In genomic region chr9:128127568-128127989, GRCh38 we compare ENCODE assay signal across 8 cellular contexts.
DNase-seq lines count a peak whose midpoint lies in the region; ATAC-seq and TF ChIP-seq lines count a peak whose summit lies in the region.

PTGES2 (minus strand) TSS chr9:128127729; CDS start chr9:128127717, 12 bp downstream.

- no peak for TF ChIP-seq CTCF in choroid plexus epithelial cell (conservative IDR thresholded peaks at IDR 0.05; ENCODE audit: low read depth, low read length)

- peak; percentile 65 for ATAC-seq in HG02970 (IDR thresholded peaks at IDR 0.05; ENCODE audit: low FRiP score, unreplicated experiment)

- H3K4me3 ChIP-seq in choroid plexus epithelial cell (ENCODE audit: low read depth, low read length): peak within 1 kb of the TSS; percentile 95

- DNase-seq in NK-92 treated with Interleukin-12 subunit alpha and Interleukin-12 subunit beta, amount 100 ng/mL, for 24 hours (lab: John Stamatoyannopoulos, UW): peak; percentile 65
- no peak for DNase-seq in NK-92 (lab: John Stamatoyannopoulos, UW; ENCODE audit: unreplicated experiment)
- DNase-seq in NCI-H2196 (lab: John Stamatoyannopoulos, UW; ENCODE audit: unreplicated experiment): peak; percentile 87
- peak; percentile 57 to 69 for DNase-seq in activated CD4-positive, alpha-beta T cell treated with anti-CD3 and anti-CD28 coated beads for 24 hours (ENCODE audit: low read depth in 2 of 2)
- peak; percentile 85 for DNase-seq in choroid plexus epithelial cell (ENCODE audit: low read depth)
- DNase-seq in kidney tubule cell (ENCODE audit: low spot score): peak; percentile 82
- DNase-seq in stimulated activated CD4-positive, alpha-beta T cell treated with anti-CD3 and anti-CD28 coated beads, Interleukin-1b, Interleukin-23, amount 100 ng/mL, for 1 hour (ENCODE audit: low read depth in 2 of 2): peak; percentile 41 to 64
